In genomic region chr3:48564022-48564421, GRCh38 we compare ENCODE assay signal across 10 cellular contexts. TPM values are rescaled to one million over a fixed set of nuclear protein-coding genes. Genes with fewer than 3 reads are reported as not detected.
DNase-seq lines count a peak whose midpoint lies in the region; ATAC-seq and TF ChIP-seq lines count a peak whose summit lies in the region.
"Had no signal": no experiment of that assay in that cellular context is flagged by ENCODE, and none has a peak within 500 bp of the region (broad histone marks: within the 10 kb centered on the region; RNA-seq: fewer than 3 reads in every experiment).

No MANE protein-coding gene starts in this region.

- no TSS peak for BruUV-seq in Panc1 (replicated peaks; lab: Mats Ljungman, UMichigan)

- H3K9me3 ChIP-seq in Panc1 (ENCODE audit: control insufficient read depth, insufficient read depth, low read depth, low read length) = no peaks in the 10 kb centered on the region
- H3K9me3 ChIP-seq in Peyer's patch = no peaks in the 10 kb centered on the region
- H3K9me3 ChIP-seq: heart right ventricle had no signal

- H3K27me3 ChIP-seq in Panc1 (ENCODE audit: control insufficient read depth, insufficient read depth, low read length) = no peaks in the 10 kb centered on the region
- no peaks in the 10 kb centered on the region for H3K27me3 ChIP-seq in Peyer's patch
- H3K27me3 ChIP-seq: heart right ventricle had no signal

- H3K27ac ChIP-seq in Panc1 (ENCODE audit: low read length) (no peak overlapping the region), Peyer's patch (no peak overlapping the region)

- TF ChIP-seq POLR2A in Peyer's patch (IDR thresholded peaks at IDR 0.05) = no peak

- ATAC-seq in Panc1 = peak; percentile 61
- ATAC-seq in effector memory CD8-positive, alpha-beta T cell (replicated peaks) = peak; percentile 97
- ATAC-seq in GM18519 (IDR thresholded peaks at IDR 0.05; ENCODE audit: low FRiP score, unreplicated experiment) = no peak
- no peak for ATAC-seq in omental fat pad (ENCODE audit: low FRiP score)
- ATAC-seq: heart right ventricle had no signal

- TF ChIP-seq CTCF in Panc1 (IDR thresholded peaks at IDR 0.05) (no peak), progenitor cell of endocrine pancreas (IDR thresholded peaks at IDR 0.05; ENCODE audit: unreplicated experiment) (no peak), Peyer's patch (IDR thresholded peaks at IDR 0.05) (no peak), omental fat pad (IDR thresholded peaks at IDR 0.05) (no peak)

- H3K36me3 Mint-ChIP-seq in effector memory CD8-positive, alpha-beta T cell (ENCODE audit: insufficient read depth) = peaks cover 2% of the 10 kb centered on the region
- no peaks in the 10 kb centered on the region for H3K36me3 Mint-ChIP-seq in progenitor cell of endocrine pancreas (ENCODE audit: insufficient read depth)
- H3K36me3 Mint-ChIP-seq: IgD-negative memory B cell had no signal

- DNase-seq in GM04503 (ENCODE audit: low read depth) (peak; percentile 56), Panc1 (ENCODE audit: low read depth, low spot score) (no peak), progenitor cell of endocrine pancreas (ENCODE audit: low spot score, unreplicated experiment) (no peak), Peyer's patch (no peak), omental fat pad (ENCODE audit: low spot score) (no peak)
- peak; percentile 46 to 65 (median 63) for DNase-seq in effector memory CD8-positive, alpha-beta T cell
- DNase-seq in activated naive CD4-positive, alpha-beta T cell treated with anti-CD3 and anti-CD28 coated beads, Interleukin-2, amount 50 U/mL, for 16 hours = no peak

- H3K27ac Mint-ChIP-seq in effector memory CD8-positive, alpha-beta T cell = peak overlapping the region; percentile 87 to 89
- H3K27ac Mint-ChIP-seq in progenitor cell of endocrine pancreas = peak overlapping the region; percentile 39
- H3K27ac Mint-ChIP-seq: IgD-negative memory B cell had no signal

- intact Hi-C loops in Panc1 (cut with micrococcal nuclease; ENCODE audit: unreplicated experiment) = no loop called here

- H3K36me3 ChIP-seq in Panc1 (ENCODE audit: control insufficient read depth, insufficient read depth, low read length) = no peaks in the 10 kb centered on the region
- H3K36me3 ChIP-seq in Peyer's patch = no peaks in the 10 kb centered on the region
- H3K36me3 ChIP-seq: heart right ventricle had no signal

- CTCF ChIA-PET in Panc1 (lab: Charles Lee) = interaction anchor here (0.7 kb wide), 1 partner anchor 128 kb away, joined by 3 read pairs; no protein-coding TSS in a partner anchor

- in situ Hi-C loops in Panc1 (cut with HindIII; ENCODE audit: low pct_unique_long_range_greater_than_20kb, low sequenced_read_pairs) = no loop called here

- H3K4me3 ChIP-seq in Panc1 (ENCODE audit: low read depth in 2 of 2, low read length in 2 of 2) (no peak overlapping the region), Peyer's patch (no peak overlapping the region)
- H3K4me3 ChIP-seq: heart right ventricle had no signal

- POLR2A ChIA-PET in Panc1 (lab: Charles Lee) = no interaction called here

- H3K27me3 Mint-ChIP-seq in effector memory CD8-positive, alpha-beta T cell = no peaks in the 10 kb centered on the region
- H3K27me3 Mint-ChIP-seq in progenitor cell of endocrine pancreas = peaks cover 3% of the 10 kb centered on the region
- H3K27me3 Mint-ChIP-seq: IgD-negative memory B cell had no signal

- no peaks in the 10 kb centered on the region for H3K9me3 Mint-ChIP-seq in effector memory CD8-positive, alpha-beta T cell
- H3K9me3 Mint-ChIP-seq in progenitor cell of endocrine pancreas (ENCODE audit: low read depth) = no peaks in the 10 kb centered on the region
- H3K9me3 Mint-ChIP-seq: IgD-negative memory B cell had no signal

- H3K4me1 Mint-ChIP-seq in effector memory CD8-positive, alpha-beta T cell (ENCODE audit: low read depth in 2 of 2) = peaks cover 14 to 15% of the 10 kb centered on the region in 2 donors
- peaks cover 6% of the 10 kb centered on the region for H3K4me1 Mint-ChIP-seq in progenitor cell of endocrine pancreas (ENCODE audit: low read depth)

- peak overlapping the region; percentile 55 to 56 for H3K4me3 Mint-ChIP-seq in effector memory CD8-positive, alpha-beta T cell
- no peak overlapping the region for H3K4me3 Mint-ChIP-seq in progenitor cell of endocrine pancreas (ENCODE audit: low read depth)
- H3K4me3 Mint-ChIP-seq: IgD-negative memory B cell had no signal

- peaks cover 11% of the 10 kb centered on the region for H3K4me1 ChIP-seq in Panc1 (ENCODE audit: control insufficient read depth, insufficient read depth, low read length)
- peaks cover 0 to 14% (median 2%) of the 10 kb centered on the region in 4 donors for H3K4me1 ChIP-seq in Peyer's patch

RNA-seq across cellular contexts. Expression of gene UCN2, which starts 0.4 kb away (rescaled TPM):
- total RNA-seq in Panc1 (2021; ENCODE audit: unreplicated experiment) (1.8 TPM), progenitor cell of endocrine pancreas (1.2 and 1.4 TPM in 2 replicates), Peyer's patch (1 to 10 TPM in 1 of 4 donors, not detected in 3; 1.7 TPM), omental fat pad (under 1 TPM in 1 of 4 donors, not detected in 3; 0.28 TPM)
- polyA plus RNA-seq in Panc1 (2012; ENCODE audit: insufficient read length) = 0.64 TPM
- polyA plus RNA-seq: IgD-negative memory B cell had no signal

RNA-seq across cellular contexts. Expression of gene PFKFB4, which starts 7.4 kb away (rescaled TPM):
- total RNA-seq in Panc1 (2021; ENCODE audit: unreplicated experiment) = 6.0 TPM
- polyA plus RNA-seq in Panc1 (2012; ENCODE audit: insufficient read length) = 13.5 TPM
- total RNA-seq in progenitor cell of endocrine pancreas = 39.7 and 45.0 TPM in 2 replicates
- total RNA-seq in Peyer's patch = 100 to 1,000 TPM in 1 of 4 donors, 10 to 100 TPM in 3; 14.0 to 131 (median 74.5) TPM
- 10 to 100 TPM in 1 of 4 donors, 1 to 10 TPM in 3; 1.9 to 16.2 (median 3.2) TPM for total RNA-seq in omental fat pad

RNA-seq across cellular contexts. Expression of gene COL7A1, which starts 31.1 kb away (rescaled TPM):
- 40.0 TPM for total RNA-seq in Panc1 (2021; ENCODE audit: unreplicated experiment)
- 21.8 TPM for polyA plus RNA-seq in Panc1 (2012; ENCODE audit: insufficient read length)
- total RNA-seq in progenitor cell of endocrine pancreas = 31.5 and 38.4 TPM in 2 replicates
- 100 to 1,000 TPM in 1 of 4 donors, 10 to 100 TPM in 2, 1 to 10 TPM in 1; 7.5 to 101 (median 21.7) TPM for total RNA-seq in Peyer's patch
- total RNA-seq in omental fat pad = 1 to 10 TPM in 3 of 4 donors, under 1 TPM in 1; 0.31 to 2.2 (median 1.9) TPM
- polyA plus RNA-seq: IgD-negative memory B cell had no signal

RNA-seq across cellular contexts. Expression of gene UQCRC1, which starts 45.4 kb away (rescaled TPM):
- total RNA-seq in Panc1 (2021; ENCODE audit: unreplicated experiment) (227 TPM), progenitor cell of endocrine pancreas (209 and 219 TPM in 2 replicates), Peyer's patch (100 to 1,000 TPM; 313 to 857 (median 761) TPM), omental fat pad (100 to 1,000 TPM; 207 to 282 (median 254) TPM)
- polyA plus RNA-seq in Panc1 (2012; ENCODE audit: insufficient read length) = 288 TPM

RNA-seq across cellular contexts. Expression of gene TMEM89, which starts 57.5 kb away (rescaled TPM):
- total RNA-seq in Panc1 (2021; ENCODE audit: unreplicated experiment) = not detected
- 0.34 TPM for polyA plus RNA-seq in Panc1 (2012; ENCODE audit: insufficient read length)
- total RNA-seq in progenitor cell of endocrine pancreas = 0.49 TPM in 1 of 2 replicates, not detected in the other
- not detected for total RNA-seq in Peyer's patch
- total RNA-seq in omental fat pad = not detected
- total RNA-seq: heart right ventricle had no signal
- polyA plus RNA-seq: heart right ventricle, IgD-negative memory B cell had no signal

Comparison
In these comparisons a context has a peak if more than half of its experiments do, and no peak if none do; other contexts are left out.
1. DNase-seq: peak in GM04503 (single experiment) and effector memory CD8-positive, alpha-beta T cell (3 of 3); none in Panc1 (single experiment), progenitor cell of endocrine pancreas (single experiment), activated naive CD4-positive, alpha-beta T cell treated with anti-CD3 and anti-CD28 coated beads, Interleukin-2, amount 50 U/mL, for 16 hours (single experiment), Peyer's patch (0 of 3) and omental fat pad (single experiment).
2. ATAC-seq: peak in Panc1 (single experiment) and effector memory CD8-positive, alpha-beta T cell (single experiment); none in GM18519 (single experiment) and omental fat pad (single experiment).